ENCODE assay signal across 28 cellular contexts in the genomic region with DNA sequence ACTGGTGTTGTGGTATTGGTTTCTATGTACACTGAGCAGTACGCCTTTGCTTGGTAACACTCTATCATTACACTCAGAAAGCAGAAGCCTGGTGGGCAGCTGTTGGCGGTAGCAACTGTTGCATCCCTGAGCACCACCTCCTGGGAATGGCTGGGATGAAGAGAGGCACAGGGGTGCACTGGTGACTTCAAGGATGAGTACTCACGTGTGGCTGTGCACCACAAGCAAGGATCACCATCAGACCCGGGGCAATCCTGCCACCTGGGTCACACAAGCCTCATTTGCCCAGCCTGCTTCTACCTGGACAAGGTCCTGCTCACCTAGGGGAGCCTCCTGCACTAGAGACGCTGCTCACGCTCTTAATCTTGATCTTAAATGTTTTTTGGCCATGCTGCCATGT.
DNase-seq lines count a peak whose midpoint lies in the region; ATAC-seq, FAIRE-seq and TF ChIP-seq lines count a peak whose summit lies in the region.
"Had no signal": no experiment of that assay in that cellular context is flagged by ENCODE, and none has a peak within 500 bp of the region (broad histone marks: within the 10 kb centered on the region; RNA-seq: fewer than 3 reads in every experiment).

No MANE protein-coding gene starts in this region.

- H4K8ac ChIP-seq in H1 (ENCODE audit: extremely low read depth, insufficient read depth, low read length) (no peak overlapping the region), neuronal stem cell (ENCODE audit: low read depth, low read length) (no peak overlapping the region), mesenchymal stem cell (ENCODE audit: low read length) (no peak overlapping the region)

- no peaks in the 10 kb centered on the region for H3K23me2 ChIP-seq in H1 (ENCODE audit: low read depth, low read length)

- FAIRE-seq in H1 (lab: Jason Lieb, UNC), result no peak
- FAIRE-seq: A204.1, GM12878, GM12892, GM18507, GM19239 had no signal

- CTCF ChIA-PET in WTC11 (lab: Charles Lee), result no interaction called here
- CTCF ChIA-PET in H1 (lab: Charles Lee; ENCODE audit: partially characterized antibody), result interaction anchor here (1.1 kb wide), 1 partner anchor 17 kb away, joined by 4 read pairs; no protein-coding TSS in a partner anchor

- H2BK15ac ChIP-seq in H1 (ENCODE audit: low read length), result no peak overlapping the region
- H2BK15ac ChIP-seq in neuronal stem cell (ENCODE audit: low read length), result no peak overlapping the region
- H2BK15ac ChIP-seq in mesenchymal stem cell (ENCODE audit: low read depth, poor library complexity, severe bottlenecking), result no peak overlapping the region

- no peak overlapping the region for H3K56ac ChIP-seq in H1 (replicated peaks; ENCODE audit: insufficient read length, low read depth, low read length)

- no peak overlapping the region for H3K4ac ChIP-seq in H1 (replicated peaks; ENCODE audit: insufficient read length, low read depth, low read length)
- no peak overlapping the region for H3K4ac ChIP-seq in neuronal stem cell (ENCODE audit: low read length)
- no peak overlapping the region for H3K4ac ChIP-seq in mesenchymal stem cell (ENCODE audit: low read depth in 1 of 2, low read length in 2 of 2)

- H3K18ac ChIP-seq in H1 (ENCODE audit: extremely low read depth, low read length) (no peak overlapping the region), neuronal stem cell (ENCODE audit: low read length) (no peak overlapping the region), mesenchymal stem cell (ENCODE audit: low read depth in 1 of 2, low read length in 2 of 2) (no peak overlapping the region)

- H3K9me3 Mint-ChIP-seq in WTC11, result peaks cover 18% of the 10 kb centered on the region

- H3K27me3 Mint-ChIP-seq in WTC11 (ENCODE audit: low read depth), result no peaks in the 10 kb centered on the region; the same call in 1 of the 2 replicates
- H3K27me3 Mint-ChIP-seq: CD4-positive, alpha-beta memory T cell; CD4-positive, CD25-positive, alpha-beta regulatory T cell; CD8-positive, alpha-beta memory T cell had no signal

- no peaks in the 10 kb centered on the region for H3K79me2 ChIP-seq in H1 (ENCODE audit: control insufficient read depth in 1 of 2, insufficient read depth in 2 of 2, low read length in 2 of 2)

- H2BK120ac ChIP-seq in H1 (replicated peaks; ENCODE audit: low read depth, low read length) (no peak overlapping the region), neuronal stem cell (ENCODE audit: low read depth, low read length) (no peak overlapping the region), mesenchymal stem cell (ENCODE audit: low read depth, low read length) (no peak overlapping the region)

- no peaks in the 10 kb centered on the region for H3K36me3 Mint-ChIP-seq in WTC11
- H3K36me3 Mint-ChIP-seq: CD14-positive monocyte; CD4-positive, alpha-beta memory T cell; CD4-positive, CD25-positive, alpha-beta regulatory T cell; CD8-positive, alpha-beta memory T cell had no signal

- H3K4me1 ChIP-seq in H1 (replicated peaks in 1 of 4; ENCODE audit: control insufficient read depth in 3 of 4, insufficient read depth in 4 of 4, low read length in 3 of 4) (peaks cover 0 to 4% (median 1%) of the 10 kb centered on the region in 4 experiments; a peak in 2 of 7 replicates), neuronal stem cell (ENCODE audit: control insufficient read depth in 2 of 2, insufficient read depth in 1 of 2, low read depth in 1 of 2, low read length in 2 of 2) (no peaks in the 10 kb centered on the region), esophagus muscularis mucosa (no peaks in the 10 kb centered on the region), mesenchymal stem cell (ENCODE audit: control insufficient read depth, insufficient read depth, low read depth, low read length) (no peaks in the 10 kb centered on the region)
- H3K4me1 ChIP-seq: BE2C, BLaER1 had no signal

- H4K20me1 ChIP-seq in H1 (replicated peaks in 1 of 2; ENCODE audit: control insufficient read depth in 1 of 2, insufficient read depth in 2 of 2, low read length in 2 of 2), result no peaks in the 10 kb centered on the region
- H4K20me1 ChIP-seq: BLaER1 had no signal

- H2BK12ac ChIP-seq in H1 (ENCODE audit: low read depth, low read length) (no peak overlapping the region), neuronal stem cell (ENCODE audit: low read length) (no peak overlapping the region), mesenchymal stem cell (ENCODE audit: low read length in 2 of 2) (no peak overlapping the region)

- H3K79me1 ChIP-seq in H1 (ENCODE audit: low read depth, low read length) (no peaks in the 10 kb centered on the region), neuronal stem cell (ENCODE audit: low read depth, low read length) (no peaks in the 10 kb centered on the region), mesenchymal stem cell (replicated peaks; ENCODE audit: low read length, poor library complexity, severe bottlenecking) (no peaks in the 10 kb centered on the region)

- TF ChIP-seq CTCF in WTC11 (IDR thresholded peaks at IDR 0.05) (no peak), H1 (IDR thresholded peaks at IDR 0.05; ENCODE audit: control extremely low read depth in 1 of 3, insufficient read depth in 1 of 3, low read depth in 1 of 3, low read length in 3 of 3) (no peak), esophagus muscularis mucosa (IDR thresholded peaks at IDR 0.05) (no peak)

- H2AFZ ChIP-seq in H1 (ENCODE audit: low read length) (peak overlapping the region; percentile 44; the same call in 1 of the 2 replicates), neuronal stem cell (ENCODE audit: low read length) (no peak overlapping the region), mesenchymal stem cell (ENCODE audit: low read depth, low read length) (no peak overlapping the region)

- H3K4me1 Mint-ChIP-seq in WTC11, result peaks cover 11% of the 10 kb centered on the region
- H3K4me1 Mint-ChIP-seq: CD14-positive monocyte; CD4-positive, alpha-beta memory T cell; CD4-positive, CD25-positive, alpha-beta regulatory T cell; CD8-positive, alpha-beta memory T cell had no signal

- H3K9ac ChIP-seq in H1 (replicated peaks in 1 of 4; ENCODE audit: extremely low read depth in 1 of 4, low read depth in 3 of 4, low read length in 3 of 4), result no peak overlapping the region
- H3K9ac ChIP-seq in neuronal stem cell (ENCODE audit: low read depth, low read length, poor library complexity), result no peak overlapping the region
- no peak overlapping the region for H3K9ac ChIP-seq in mesenchymal stem cell (ENCODE audit: low read length)
- H3K9ac ChIP-seq: BLaER1 had no signal

- H3K9me3 ChIP-seq in H1 (ENCODE audit: insufficient read depth in 2 of 2, low read depth in 1 of 2, low read length in 1 of 2), result no peaks in the 10 kb centered on the region
- H3K9me3 ChIP-seq in neuronal stem cell (replicated peaks in 1 of 2; ENCODE audit: control insufficient read depth in 2 of 2, insufficient read depth in 1 of 2, low read depth in 1 of 2, low read length in 2 of 2), result no peaks in the 10 kb centered on the region
- no peaks in the 10 kb centered on the region for H3K9me3 ChIP-seq in esophagus muscularis mucosa
- peaks cover 5% of the 10 kb centered on the region for H3K9me3 ChIP-seq in mesenchymal stem cell (ENCODE audit: control insufficient read depth, low read length)
- H3K9me3 ChIP-seq: BE2C, BLaER1 had no signal

- no peak overlapping the region for H3K14ac ChIP-seq in H1 (ENCODE audit: insufficient read length)
- no peak overlapping the region for H3K14ac ChIP-seq in neuronal stem cell (ENCODE audit: low read length)
- H3K14ac ChIP-seq in mesenchymal stem cell (ENCODE audit: low read length in 2 of 2), result no peak overlapping the region

- no peak for TF ChIP-seq RAD21 in H1 (IDR thresholded peaks at IDR 0.05 in 1 of 2, conservative IDR thresholded peaks at IDR 0.05 in 1 of 2; ENCODE audit: low read depth in 2 of 2, low read length in 2 of 2)

- H2AK5ac ChIP-seq in H1 (ENCODE audit: low read depth, low read length), result no peak overlapping the region
- H2AK5ac ChIP-seq in neuronal stem cell (ENCODE audit: low read depth, low read length), result no peak overlapping the region
- no peak overlapping the region for H2AK5ac ChIP-seq in mesenchymal stem cell (ENCODE audit: low read length, severe bottlenecking)

- H4K91ac ChIP-seq in H1 (replicated peaks; ENCODE audit: insufficient read length, low read length), result no peak overlapping the region
- H4K91ac ChIP-seq in neuronal stem cell (ENCODE audit: low read depth, low read length, poor library complexity), result no peak overlapping the region
- no peak overlapping the region for H4K91ac ChIP-seq in mesenchymal stem cell (ENCODE audit: low read length)

- ATAC-seq in WTC11, result peak; percentile 30
- ATAC-seq: GM12878 had no signal

- H3K27me3 ChIP-seq in H1 (replicated peaks in 1 of 4; ENCODE audit: control insufficient read depth in 3 of 4, extremely low read depth in 1 of 4, insufficient read depth in 3 of 4, low read length in 3 of 4), result no peaks in the 10 kb centered on the region
- H3K27me3 ChIP-seq in neuronal stem cell (ENCODE audit: control insufficient read depth in 3 of 3, insufficient read depth in 3 of 3, low read depth in 1 of 3, low read length in 3 of 3), result no peaks in the 10 kb centered on the region
- no peaks in the 10 kb centered on the region for H3K27me3 ChIP-seq in esophagus muscularis mucosa
- no peaks in the 10 kb centered on the region for H3K27me3 ChIP-seq in mesenchymal stem cell (ENCODE audit: control insufficient read depth in 1 of 2, insufficient read depth in 1 of 2, low read length in 2 of 2)
- H3K27me3 ChIP-seq: BE2C, BLaER1 had no signal

- intact Hi-C loops in esophagus muscularis mucosa (cut with DNase I), result no loop called here

- no peak for TF ChIP-seq EP300 in H1 (IDR thresholded peaks at IDR 0.05; ENCODE audit: borderline replicate concordance in 1 of 2, low read depth in 2 of 2, low read length in 2 of 2)
- no peak for TF ChIP-seq EP300 in esophagus muscularis mucosa (IDR thresholded peaks at IDR 0.05)

- no peak overlapping the region for H2BK5ac ChIP-seq in H1 (ENCODE audit: low read depth, low read length)
- H2BK5ac ChIP-seq in neuronal stem cell (ENCODE audit: low read length), result peak overlapping the region; percentile 55
- no peak overlapping the region for H2BK5ac ChIP-seq in mesenchymal stem cell (ENCODE audit: low read depth, low read length, poor library complexity, severe bottlenecking)

- POLR2A ChIA-PET in WTC11 (lab: Charles Lee) (interaction anchor here (0.6 kb wide), 1 partner anchor 352 kb away, joined by 3 read pairs; no protein-coding TSS in a partner anchor), H1 (lab: Charles Lee; ENCODE audit: partially characterized antibody) (no interaction called here)

- 95% methylated on average over 6 of the region's 6 CpGs; no CpG with 5 or more reads in 1 of the 2 experiments for WGBS in H1 (ENCODE audit: extremely low coverage in 1 of 2, insufficient coverage in 1 of 2, insufficient read length in 1 of 2, insufficient replicate concordance in 2 of 2, low coverage in 1 of 2, low lambda C conversion rate in 2 of 2, missing lambda C conversion rate in 1 of 2), 2 experiments
- WGBS in neuronal stem cell (ENCODE audit: extremely low coverage in 2 of 2, insufficient read length in 2 of 2, insufficient replicate concordance in 1 of 2), 2 donors, result no CpG with 5 or more reads among the region's 6 CpGs
- over 99% methylated on average over 6 of the region's 6 CpGs for WGBS in esophagus muscularis mucosa
- WGBS in mesenchymal stem cell, result 86% methylated on average over 6 of the region's 6 CpGs

- no peak overlapping the region for H3K27ac Mint-ChIP-seq in WTC11
- H3K27ac Mint-ChIP-seq: CD4-positive, alpha-beta memory T cell; CD4-positive, CD25-positive, alpha-beta regulatory T cell; CD8-positive, alpha-beta memory T cell had no signal

- no peak overlapping the region for H2BK20ac ChIP-seq in H1 (ENCODE audit: low read length)

- H3K23ac ChIP-seq in H1 (ENCODE audit: insufficient read length), result no peak overlapping the region
- H3K23ac ChIP-seq in neuronal stem cell (ENCODE audit: low read depth, low read length, poor library complexity), result no peak overlapping the region
- H3K23ac ChIP-seq in mesenchymal stem cell (ENCODE audit: low read length in 2 of 2), result no peak overlapping the region

- H3K36me3 ChIP-seq in H1 (ENCODE audit: control insufficient read depth in 2 of 4, insufficient read depth in 4 of 4, low read length in 3 of 4), result no peaks in the 10 kb centered on the region
- no peaks in the 10 kb centered on the region for H3K36me3 ChIP-seq in neuronal stem cell (replicated peaks in 1 of 2; ENCODE audit: control insufficient read depth in 2 of 2, insufficient read depth in 2 of 2, low read length in 2 of 2)
- H3K36me3 ChIP-seq in esophagus muscularis mucosa, result no peaks in the 10 kb centered on the region
- no peaks in the 10 kb centered on the region for H3K36me3 ChIP-seq in mesenchymal stem cell (ENCODE audit: control insufficient read depth in 1 of 2, insufficient read depth in 2 of 2, low read depth in 1 of 2, low read length in 2 of 2)
- H3K36me3 ChIP-seq: BE2C, BLaER1 had no signal

- no peak overlapping the region for H3K27ac ChIP-seq in H1 (ENCODE audit: low read depth, low read length)
- H3K27ac ChIP-seq in neuronal stem cell (replicated peaks; ENCODE audit: low read length), result no peak overlapping the region
- no peak overlapping the region for H3K27ac ChIP-seq in esophagus muscularis mucosa (replicated peaks in 1 of 4)
- H3K27ac ChIP-seq in mesenchymal stem cell (ENCODE audit: low read length, poor library complexity, severe bottlenecking), result no peak overlapping the region
- H3K27ac ChIP-seq: BLaER1 had no signal

- H3K4me3 ChIP-seq in H1 (ENCODE audit: extremely low read depth in 1 of 4, insufficient read depth in 2 of 4, low read depth in 3 of 4, low read length in 4 of 4) (no peak overlapping the region), neuronal stem cell (ENCODE audit: low read length in 2 of 2) (no peak overlapping the region), esophagus muscularis mucosa (no peak overlapping the region), mesenchymal stem cell (ENCODE audit: insufficient read depth in 1 of 2, low read depth in 1 of 2, low read length in 2 of 2) (no peak overlapping the region)
- H3K4me3 ChIP-seq: BLaER1, GM12878 had no signal

- TF ChIP-seq POLR2A in H1 (IDR thresholded peaks at IDR 0.05; ENCODE audit: control extremely low read depth in 1 of 2, low read depth in 2 of 2, low read length in 2 of 2), result no peak
- TF ChIP-seq POLR2A in esophagus muscularis mucosa (IDR thresholded peaks at IDR 0.05; ENCODE audit: low read depth), result no peak

- DNase-seq in WTC11 (ENCODE audit: low spot score) (no peak), H1 (ENCODE audit: low read depth in 1 of 2, low spot score in 2 of 2) (no peak), neuronal stem cell (ENCODE audit: low spot score) (no peak), NCI-H1105 treated with DMSO at 0.1 percent for 48 hours (lab: John Stamatoyannopoulos, UW) (no peak), esophagus muscularis mucosa (ENCODE audit: extremely low spot score) (no peak), mesenchymal stem cell (no peak)
- DNase-seq: 8988T; ACHN; BE2C; C1 segment of cervical spinal cord; CD4-positive, alpha-beta memory T cell; CD4-positive, CD25-positive, alpha-beta regulatory T cell; CD8-positive, alpha-beta memory T cell; COR-L47; DMS 273 treated with DMSO at 0.1 percent for 48 hours; DMS153; DMS53; DMS79; DND-41; EL; GDM1 had no signal

- no peak overlapping the region for H3K4me2 ChIP-seq in H1 (ENCODE audit: insufficient read depth in 1 of 2, low read depth in 2 of 2, low read length in 2 of 2)
- no peak overlapping the region for H3K4me2 ChIP-seq in neuronal stem cell (ENCODE audit: insufficient read depth, low read length, poor library complexity, severe bottlenecking)
- H3K4me2 ChIP-seq in mesenchymal stem cell (ENCODE audit: low read length, poor library complexity, severe bottlenecking), result no peak overlapping the region
- H3K4me2 ChIP-seq: BLaER1 had no signal

- no peak overlapping the region for H3K4me3 Mint-ChIP-seq in WTC11
- H3K4me3 Mint-ChIP-seq: CD14-positive monocyte; CD4-positive, alpha-beta memory T cell; CD4-positive, CD25-positive, alpha-beta regulatory T cell; CD8-positive, alpha-beta memory T cell had no signal

- H4K5ac ChIP-seq in H1 (ENCODE audit: insufficient read length, low read depth, low read length), result no peak overlapping the region
